ENCODE assay signal across 28 cellular contexts in genomic region chr5:7764452-7764851, GRCh38.
"Had no signal": no experiment of that assay in that cellular context is flagged by ENCODE, and none has a peak within 500 bp of the region (broad histone marks: within the 10 kb centered on the region; RNA-seq: fewer than 3 reads in every experiment).

No MANE protein-coding gene starts in this region.

- H3K4me1 Mint-ChIP-seq: endodermal cell; naive B cell; stimulated activated naive CD8-positive, alpha-beta T cell treated with anti-CD3 and anti-CD28 coated beads, Interleukin-15, amount 100 ng/mL, for 72 hours had no signal

- H3K4me3 ChIP-seq: gastroesophageal sphincter, heart left ventricle, hepatocyte, left lung, mucosa of descending colon, neural progenitor cell, tibial artery had no signal

- H3K9ac ChIP-seq: neural progenitor cell, parathyroid adenoma had no signal

- H3K4me1 ChIP-seq: gastroesophageal sphincter, heart left ventricle, left lung, neural progenitor cell had no signal

- DNase-seq: cerebellar nuclear complex; effector CD8-positive, alpha-beta T cell; endodermal cell; foreskin fibroblast; heart left ventricle; kidney; left cardiac atrium; left lung; mesenchymal stem cell; mucosa of descending colon; naive B cell; right cardiac atrium; small intestine; stimulated activated CD4-positive, alpha-beta T cell treated with anti-CD3 and anti-CD28 coated beads, Interleukin-15, amount 100 ng/mL, for 24 hours; stimulated activated CD4-positive, alpha-beta T cell treated with anti-CD3 and anti-CD28 coated beads, Interleukin-2, amount 100 ng/mL, for 48 hours; stimulated activated naive CD4-positive, alpha-beta T cell; stimulated activated naive CD8-positive, alpha-beta T cell treated with anti-CD3 and anti-CD28 coated beads, Interleukin-15, amount 100 ng/mL, for 72 hours; tibial artery had no signal

- H3K36me3 Mint-ChIP-seq: mesothelial cell of epicardium; naive B cell; natural killer cell treated with Interleukin-12 subunit alpha and Interleukin-12 subunit beta and Interleukin-15 and Interleukin-18, amount 100 ng/mL, for 72 hours; neural progenitor cell; type B pancreatic cell had no signal

- H3K27me3 ChIP-seq: gastroesophageal sphincter, hepatocyte, neural progenitor cell, tibial artery had no signal

- H3K27ac ChIP-seq: epithelial cell of prostate, gastroesophageal sphincter, heart left ventricle, hepatocyte, left lung, neural progenitor cell, parathyroid adenoma, tibial artery had no signal

- H3K9me3 Mint-ChIP-seq: endodermal cell; mesothelial cell of epicardium; natural killer cell treated with Interleukin-12 subunit alpha and Interleukin-12 subunit beta and Interleukin-15 and Interleukin-18, amount 100 ng/mL, for 72 hours; neural progenitor cell; stimulated activated naive CD8-positive, alpha-beta T cell treated with anti-CD3 and anti-CD28 coated beads, Interleukin-15, amount 100 ng/mL, for 72 hours; type B pancreatic cell had no signal

- ATAC-seq: esophagus mucosa; heart left ventricle; left cardiac atrium; left lung; mucosa of descending colon; natural killer cell treated with Interleukin-12 subunit alpha and Interleukin-12 subunit beta and Interleukin-15 and Interleukin-18, amount 100 ng/mL, for 72 hours; right cardiac atrium; stimulated activated naive CD8-positive, alpha-beta T cell treated with anti-CD3 and anti-CD28 coated beads, Interleukin-15, amount 100 ng/mL, for 72 hours had no signal

- H3K27ac Mint-ChIP-seq: mesothelial cell of epicardium; naive B cell; natural killer cell treated with Interleukin-12 subunit alpha and Interleukin-12 subunit beta and Interleukin-15 and Interleukin-18, amount 100 ng/mL, for 72 hours; neural progenitor cell; progenitor cell of endocrine pancreas; stimulated activated naive CD8-positive, alpha-beta T cell treated with anti-CD3 and anti-CD28 coated beads, Interleukin-15, amount 100 ng/mL, for 72 hours had no signal

- H3K9me3 ChIP-seq: gastroesophageal sphincter, heart left ventricle, left lung, mucosa of descending colon, tibial artery had no signal

- H3K36me3 ChIP-seq: gastroesophageal sphincter, heart left ventricle, left lung, neural progenitor cell, tibial artery had no signal

- H3K4me3 Mint-ChIP-seq: endodermal cell; mesothelial cell of epicardium; naive B cell; natural killer cell treated with Interleukin-12 subunit alpha and Interleukin-12 subunit beta and Interleukin-15 and Interleukin-18, amount 100 ng/mL, for 72 hours; neural progenitor cell; stimulated activated naive CD8-positive, alpha-beta T cell treated with anti-CD3 and anti-CD28 coated beads, Interleukin-15, amount 100 ng/mL, for 72 hours; type B pancreatic cell had no signal
